13 cellular contexts compared by ENCODE assay signal in genomic region chr22:26860233-26860765, GRCh38.
A peak's percentile ranks its signal among the peaks of the same experiment; 100 is the strongest.
DNase-seq lines count a peak whose midpoint lies in the region; ATAC-seq and TF ChIP-seq lines count a peak whose summit lies in the region.
"Had no signal": no experiment of that assay in that cellular context is flagged by ENCODE, and none has a peak within 500 bp of the region (broad histone marks: within the 10 kb centered on the region; RNA-seq: fewer than 3 reads in every experiment).

No MANE protein-coding gene starts in this region.

- peak; percentile 4 for DNase-seq in CMK (ENCODE audit: low read depth)
- peak; percentile 29 for DNase-seq in NAMALWA (ENCODE audit: low spot score)
- DNase-seq in ecto neural progenitor cell (ENCODE audit: low spot score), result peak; percentile 21
- no peak for DNase-seq in GOT3 (lab: John Stamatoyannopoulos, UW)
- no peak for DNase-seq in GM13977 (ENCODE audit: low spot score)
- DNase-seq: AML-193; CD4-positive, alpha-beta T cell; DMS153; DMS79 treated with DMSO at 0.1 percent for 48 hours; GF-D8; IMR-90; KBM-7 had no signal

- no peak for ATAC-seq in HG03175 (IDR thresholded peaks at IDR 0.05; ENCODE audit: unreplicated experiment)

- no peak for TF ChIP-seq CTCF in GM13977 (IDR thresholded peaks at IDR 0.05; ENCODE audit: extremely low read depth, insufficient read depth, missing control alignments)

- in situ Hi-C loops in GM13977 (cut with MboI; ENCODE audit: low pct_unique_long_range_greater_than_20kb, low sequenced_read_pairs, unreplicated experiment), result no loop called here

Comparison
In these comparisons a context has a peak if more than half of its experiments do, and no peak if none do; other contexts are left out.
1. DNase-seq: peak in CMK (single experiment), NAMALWA (single experiment) and ecto neural progenitor cell (single experiment); none in GOT3 (single experiment) and GM13977 (single experiment).